ENCODE assay signal across 3 cellular contexts in genomic region chr9:91420471-91421021, GRCh38.
TF ChIP-seq lines count a peak whose summit lies in the region.

No MANE protein-coding gene starts in this region.

TF ChIP-seq in SK-N-SH, 30 proteins besides CTCF, POLR2A, EP300 and RAD21:
- TF ChIP-seq PBX3 (IDR thresholded peaks at IDR 0.05) (peak; percentile 9; the same call in 1 of the 2 replicates), USF1 (IDR thresholded peaks at IDR 0.05; ENCODE audit: borderline replicate concordance, low read depth) (no peak)

TF ChIP-seq in SK-N-SH treated with all-trans-retinoic acid at 6 μM for 48 hours, 23 proteins besides CTCF, POLR2A, EP300 and RAD21:
- TF ChIP-seq ZFP30 (CRISPR knock-in tag; IDR thresholded peaks at IDR 0.05) (no peak), CSDC2 (CRISPR knock-in tag; IDR thresholded peaks at IDR 0.05) (no peak)

TF ChIP-seq in HepG2, 621 proteins besides CTCF, POLR2A, EP300 and RAD21 (continues in another document):
- TF ChIP-seq ZNF142 (CRISPR knock-in tag; IDR thresholded peaks at IDR 0.05) (no peak), ZMAT3 (CRISPR knock-in tag; conservative IDR thresholded peaks at IDR 0.05) (no peak), PRDM15 (CRISPR knock-in tag; IDR thresholded peaks at IDR 0.05) (no peak), RCOR2 (CRISPR knock-in tag; IDR thresholded peaks at IDR 0.05) (no peak), FOXP4 (CRISPR knock-in tag; IDR thresholded peaks at IDR 0.05) (0 out of 2 replicates have a peak, but pooled peaks have one; percentile 2), BORCS8-MEF2B (CRISPR knock-in tag; IDR thresholded peaks at IDR 0.05) (no peak), ZNF367 (CRISPR knock-in tag; IDR thresholded peaks at IDR 0.05; ENCODE audit: borderline replicate concordance) (no peak), MXD4 (CRISPR knock-in tag; IDR thresholded peaks at IDR 0.05) (no peak), KAT7 (CRISPR knock-in tag; IDR thresholded peaks at IDR 0.05; ENCODE audit: borderline replicate concordance) (no peak), CREB3 (CRISPR knock-in tag; IDR thresholded peaks at IDR 0.05) (no peak), SAP130 (CRISPR knock-in tag; IDR thresholded peaks at IDR 0.05; ENCODE audit: low read depth) (peak; percentile 39), SSRP1 (CRISPR knock-in tag; IDR thresholded peaks at IDR 0.05) (peak; percentile 70; the same call in 1 of the 2 replicates), ONECUT2 (CRISPR knock-in tag; IDR thresholded peaks at IDR 0.05) (no peak), ZMYM2 (CRISPR knock-in tag; IDR thresholded peaks at IDR 0.05) (no peak), HDAC2 (CRISPR knock-in tag; IDR thresholded peaks at IDR 0.05) (no peak), ZNF121 (CRISPR knock-in tag; IDR thresholded peaks at IDR 0.05) (no peak), ZNF414 (CRISPR knock-in tag; IDR thresholded peaks at IDR 0.05) (no peak), MLXIP (CRISPR knock-in tag; IDR thresholded peaks at IDR 0.05; ENCODE audit: borderline replicate concordance) (no peak), IRF2 (CRISPR knock-in tag; IDR thresholded peaks at IDR 0.05) (no peak), ZNF562 (CRISPR knock-in tag; IDR thresholded peaks at IDR 0.05; ENCODE audit: borderline replicate concordance) (no peak), HNRNPUL1 (IDR thresholded peaks at IDR 0.05; ENCODE audit: low read depth, low read length) (no peak), GPBP1L1 (CRISPR knock-in tag; IDR thresholded peaks at IDR 0.05) (no peak), TBP (CRISPR knock-in tag; IDR thresholded peaks at IDR 0.05) (no peak), ZNF724P (CRISPR knock-in tag; IDR thresholded peaks at IDR 0.05; ENCODE audit: borderline replicate concordance) (no peak), ZNF564 (CRISPR knock-in tag; IDR thresholded peaks at IDR 0.05) (0 out of 2 replicates have a peak, but pooled peaks have one; percentile 18), ZSCAN22 (CRISPR knock-in tag; IDR thresholded peaks at IDR 0.05) (no peak), TRAFD1 (CRISPR knock-in tag; IDR thresholded peaks at IDR 0.05; ENCODE audit: borderline replicate concordance) (no peak), ZNF275 (CRISPR knock-in tag; IDR thresholded peaks at IDR 0.05; ENCODE audit: borderline replicate concordance) (no peak)
